ENCODE assay signal across 8 cellular contexts in the genomic region with DNA sequence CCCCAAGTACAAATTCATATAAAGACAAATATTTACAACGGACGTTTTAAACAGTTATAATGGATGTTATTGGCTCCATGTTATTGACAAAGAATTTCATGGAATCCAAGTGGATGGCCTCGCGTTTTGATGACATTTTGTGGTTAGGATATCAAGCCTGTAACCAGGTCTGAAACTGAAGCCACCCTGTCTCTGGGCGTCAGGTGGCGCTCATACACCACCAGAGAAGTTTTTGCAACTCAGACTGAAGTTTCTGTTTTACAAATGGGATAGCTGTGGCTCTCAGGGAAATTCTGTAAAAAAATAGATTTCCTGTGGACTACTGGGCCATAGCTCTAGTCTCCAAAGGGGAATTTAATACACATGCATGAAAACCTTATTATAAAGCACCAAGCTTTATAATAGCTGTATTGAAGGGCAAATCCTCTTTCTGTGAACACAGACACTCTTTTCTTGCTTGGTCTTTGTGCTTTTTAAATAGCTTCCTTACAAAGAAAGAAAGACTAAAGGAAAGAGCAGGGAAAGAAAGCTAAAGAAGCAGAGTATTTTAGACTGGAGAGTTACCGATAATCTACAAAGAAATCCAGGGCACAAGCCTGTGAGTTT.
A peak's percentile ranks its signal among the peaks of the same experiment; 100 is the strongest.
DNase-seq lines count a peak whose midpoint lies in the region; ATAC-seq and TF ChIP-seq lines count a peak whose summit lies in the region.

No MANE protein-coding gene starts in this region.

- peak; percentile 87 for TF ChIP-seq CTCF in 22Rv1 (IDR thresholded peaks at IDR 0.05)

- DNase-seq in GM04504 (ENCODE audit: low read depth) = peak; percentile 12
- DNase-seq in NCI-H1092 (lab: John Stamatoyannopoulos, UW) = peak; percentile 4
- peak; percentile 45 to 57 for DNase-seq in activated T-cell treated with anti-CD3 and anti-CD28 coated beads, Interleukin-2, amount 50 U/mL, for 48 hours
- DNase-seq in glomerular visceral epithelial cell (ENCODE audit: extremely low spot score) = peak; percentile 62
- peak; percentile 58 for DNase-seq in renal cortical epithelial cell (ENCODE audit: low read depth)
- no peak for DNase-seq in NCI-H1694 treated with DMSO at 0.1 percent for 48 hours (lab: John Stamatoyannopoulos, UW)

- no peak overlapping the region for H3K27ac ChIP-seq in 22Rv1

- peak; percentile 93 for ATAC-seq in HG02610 (IDR thresholded peaks at IDR 0.05; ENCODE audit: unreplicated experiment)
